In genomic region chr6:38937839-38938613, GRCh38 we compare ENCODE assay signal across 1 cellular context.
TF ChIP-seq lines count a peak whose summit lies in the region.

No MANE protein-coding gene starts in this region.

TF ChIP-seq in HEK293, 187 proteins besides CTCF, POLR2A, EP300 and RAD21 (continued from another document):
- TF ChIP-seq PRDM10 (tag by site-specific recombination; IDR thresholded peaks at IDR 0.05) (no peak), ZNF692 (tag by site-specific recombination; IDR thresholded peaks at IDR 0.05) (no peak), ZNF561 (tag by site-specific recombination; IDR thresholded peaks at IDR 0.05; ENCODE audit: borderline replicate concordance) (no peak)
TF ChIP-seq in HEK293: peak in this region for 1.
